Comparison of ENCODE assay signal across 8 cellular contexts in genomic region chr20:18588554-18589043, GRCh38. TPM values are rescaled to one million over a fixed set of nuclear protein-coding genes. Genes with fewer than 3 reads are reported as not detected.
DNase-seq lines count a peak whose midpoint lies in the region; ATAC-seq lines count a peak whose summit lies in the region.

No MANE protein-coding gene starts in this region.

- peaks cover 3% of the 10 kb centered on the region for H3K9me3 ChIP-seq in adipocyte (ENCODE audit: control insufficient read depth, low read length)

- H3K4me1 ChIP-seq in adipocyte (ENCODE audit: control insufficient read depth, insufficient read depth, low read length) = peaks cover 4% of the 10 kb centered on the region

- H3K27ac ChIP-seq in temporal lobe (ENCODE audit: low read depth, low read length) = peak overlapping the region; percentile 46

- ATAC-seq in GM18508 (IDR thresholded peaks at IDR 0.05; ENCODE audit: insufficient read depth, unreplicated experiment) (peak; percentile 4), HG03066 (IDR thresholded peaks at IDR 0.05; ENCODE audit: low read depth, unreplicated experiment) (peak; percentile 17), HG02571 (IDR thresholded peaks at IDR 0.05; ENCODE audit: unreplicated experiment) (no peak)

- H3K4me3 ChIP-seq in adipocyte (ENCODE audit: low read length) = peak overlapping the region; percentile 87

- DNase-seq in adipocyte (ENCODE audit: low read depth) (no peak), inferior parietal cortex (ENCODE audit: extremely low spot score) (peak; percentile 39), NCI-H2196 treated with DMSO at 0.1 percent for 48 hours (lab: John Stamatoyannopoulos, UW; ENCODE audit: unreplicated experiment) (no peak)
- no peak for DNase-seq in activated CD4-positive, alpha-beta T cell treated with anti-CD3 and anti-CD28 coated beads for 48 hours

- peaks cover under 1% of the 10 kb centered on the region for H3K36me3 ChIP-seq in adipocyte (ENCODE audit: control insufficient read depth, insufficient read depth, low read length, severe bottlenecking)

- H3K9ac ChIP-seq in adipocyte (ENCODE audit: low read length) = peak overlapping the region; percentile 76

- no peaks in the 10 kb centered on the region for H3K27me3 ChIP-seq in adipocyte (replicated peaks; ENCODE audit: control insufficient read depth, insufficient read depth, low read length)

RNA-seq across cellular contexts. Expression of gene DTD1, which starts 0.7 kb away (rescaled TPM):
- 71.1 TPM for total RNA-seq in temporal lobe

RNA-seq across cellular contexts. Expression of gene SMIM26, which starts 21.4 kb away (rescaled TPM):
- 49.9 TPM for total RNA-seq in temporal lobe
